In the genomic region with DNA sequence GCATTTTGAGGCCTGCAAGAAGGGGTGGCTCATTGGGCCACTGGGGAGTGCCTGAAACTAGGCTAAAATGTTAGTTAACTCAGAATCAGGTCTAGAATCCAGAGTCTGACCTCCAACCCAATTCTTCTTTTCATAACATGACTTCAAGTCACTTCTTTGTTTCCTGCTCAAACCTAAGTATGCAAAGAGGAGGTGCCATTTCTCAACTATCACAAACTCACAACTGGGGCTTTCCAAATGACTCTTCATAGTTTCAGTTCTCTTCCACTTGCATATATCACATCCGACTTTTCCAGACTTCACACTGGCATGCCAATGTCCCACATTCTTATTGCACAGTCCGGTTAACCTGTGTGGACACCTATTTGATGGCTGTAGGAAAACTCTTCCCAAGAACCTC, we compare ENCODE assay signal across 13 cellular contexts.
DNase-seq lines count a peak whose midpoint lies in the region; ATAC-seq and TF ChIP-seq lines count a peak whose summit lies in the region.
"Had no signal": no experiment of that assay in that cellular context is flagged by ENCODE, and none has a peak within 500 bp of the region (broad histone marks: within the 10 kb centered on the region; RNA-seq: fewer than 3 reads in every experiment).

No MANE protein-coding gene starts in this region.

- ATAC-seq in GM18499 (IDR thresholded peaks at IDR 0.05; ENCODE audit: insufficient read depth, unreplicated experiment) (peak; percentile 99), GM19455 (IDR thresholded peaks at IDR 0.05; ENCODE audit: unreplicated experiment) (peak; percentile 95), HG02970 (IDR thresholded peaks at IDR 0.05; ENCODE audit: low FRiP score, unreplicated experiment) (peak; percentile 91), left colon (no peak)
- ATAC-seq: naive thymus-derived CD8-positive, alpha-beta T cell had no signal

- H3K4me3 Mint-ChIP-seq in CD14-positive monocyte, result no peak overlapping the region
- H3K4me3 Mint-ChIP-seq in activated CD4-positive, alpha-beta T cell treated with anti-CD3 and anti-CD28 coated beads, Interleukin-2, amount 10 ng/mL, durations not matched to agents 24 days and 14 days, result no peak overlapping the region
- H3K4me3 Mint-ChIP-seq: activated naive CD8-positive, alpha-beta T cell; CD4-positive, CD25-positive, alpha-beta regulatory T cell; endodermal cell; naive thymus-derived CD8-positive, alpha-beta T cell had no signal

- no peaks in the 10 kb centered on the region for H3K27me3 Mint-ChIP-seq in CD14-positive monocyte (ENCODE audit: low read depth in 3 of 3)
- H3K27me3 Mint-ChIP-seq in activated CD4-positive, alpha-beta T cell treated with anti-CD3 and anti-CD28 coated beads, Interleukin-2, amount 10 ng/mL, durations not matched to agents 24 days and 14 days, result peaks cover 2% of the 10 kb centered on the region
- H3K27me3 Mint-ChIP-seq: activated naive CD8-positive, alpha-beta T cell; CD4-positive, CD25-positive, alpha-beta regulatory T cell; naive thymus-derived CD8-positive, alpha-beta T cell had no signal

- intact Hi-C loops in left colon (cut with DNase I, micrococcal nuclease) (no loop called here), CD14-positive monocyte (cut with micrococcal nuclease) (no loop called here)
- intact Hi-C loops in activated CD4-positive, alpha-beta T cell treated with anti-CD3 and anti-CD28 coated beads, Interleukin-2, amount 10 ng/mL, durations not matched to agents 24 days and 14 days (cut with micrococcal nuclease), result no loop called here

- H3K27ac Mint-ChIP-seq in CD14-positive monocyte, result no peak overlapping the region
- H3K27ac Mint-ChIP-seq in activated CD4-positive, alpha-beta T cell treated with anti-CD3 and anti-CD28 coated beads, Interleukin-2, amount 10 ng/mL, durations not matched to agents 24 days and 14 days, result no peak overlapping the region
- H3K27ac Mint-ChIP-seq: activated naive CD8-positive, alpha-beta T cell; CD4-positive, CD25-positive, alpha-beta regulatory T cell; endodermal cell; naive thymus-derived CD8-positive, alpha-beta T cell had no signal

- peaks cover 0 to 3% of the 10 kb centered on the region in 2 donors for H3K36me3 Mint-ChIP-seq in CD14-positive monocyte
- no peaks in the 10 kb centered on the region for H3K36me3 Mint-ChIP-seq in activated CD4-positive, alpha-beta T cell treated with anti-CD3 and anti-CD28 coated beads, Interleukin-2, amount 10 ng/mL, durations not matched to agents 24 days and 14 days (ENCODE audit: low read depth)
- H3K36me3 Mint-ChIP-seq: activated naive CD8-positive, alpha-beta T cell; CD4-positive, CD25-positive, alpha-beta regulatory T cell; naive thymus-derived CD8-positive, alpha-beta T cell had no signal

- peaks cover 0 to 9% (median 6%) of the 10 kb centered on the region in 7 donors for H3K9me3 Mint-ChIP-seq in CD14-positive monocyte
- no peaks in the 10 kb centered on the region for H3K9me3 Mint-ChIP-seq in activated CD4-positive, alpha-beta T cell treated with anti-CD3 and anti-CD28 coated beads, Interleukin-2, amount 10 ng/mL, durations not matched to agents 24 days and 14 days

- H3K4me1 Mint-ChIP-seq in CD14-positive monocyte, result peaks cover 9% of the 10 kb centered on the region
- H3K4me1 Mint-ChIP-seq in activated CD4-positive, alpha-beta T cell treated with anti-CD3 and anti-CD28 coated beads, Interleukin-2, amount 10 ng/mL, durations not matched to agents 24 days and 14 days, result no peaks in the 10 kb centered on the region
- H3K4me1 Mint-ChIP-seq: CD4-positive, CD25-positive, alpha-beta regulatory T cell had no signal

- no peak for TF ChIP-seq CTCF in CD14-positive monocyte (IDR thresholded peaks at IDR 0.05)

- DNase-seq in NAMALWA (ENCODE audit: low spot score) (peak; percentile 62), left colon (no peak), CD14-positive monocyte (ENCODE audit: low spot score) (no peak)
- no peak for DNase-seq in activated naive CD4-positive, alpha-beta T cell (lab: John Stamatoyannopoulos, UW)
- DNase-seq in activated CD4-positive, alpha-beta T cell treated with anti-CD3 and anti-CD28 coated beads, Interleukin-2, amount 10 ng/mL, durations not matched to agents 24 days and 14 days, result no peak
- DNase-seq: CD4-positive, CD25-positive, alpha-beta regulatory T cell; endodermal cell; naive thymus-derived CD8-positive, alpha-beta T cell; stimulated activated CD4-positive, alpha-beta T cell treated with anti-CD3 and anti-CD28 coated beads, Interleukin-1b, Interleukin-23, amount 100 ng/mL, for 48 hours had no signal
